ENCODE assay signal across 27 cellular contexts in genomic region chr6:11297376-11297729, GRCh38.
"Had no signal": no experiment of that assay in that cellular context is flagged by ENCODE, and none has a peak within 500 bp of the region (broad histone marks: within the 10 kb centered on the region; RNA-seq: fewer than 3 reads in every experiment).

No MANE protein-coding gene starts in this region.

- H3K36me3 ChIP-seq: brain microvascular endothelial cell, esophagus squamous epithelium, heart right ventricle, ovary, uterus had no signal

- H3K4me3 Mint-ChIP-seq: activated naive CD4-positive, alpha-beta T cell treated with anti-CD3 and anti-CD28 coated beads, Interleukin-2, amount 10 ng/mL, durations not matched to agents 7 days and 5 days; activated naive CD8-positive, alpha-beta T cell treated with anti-CD3 and anti-CD28 coated beads, Interleukin-2, amount 10 ng/mL, durations not matched to agents 7 days and 5 days; activated T-helper 1 cell treated with anti-CD3 and anti-CD28 coated beads, Interleukin-12 subunit alpha, Interleukin-12 subunit beta, Interleukin-2, Interleukin-4 antibody, amounts not matched to agents 30 ng/mL and 10 ng/mL and 1 ng/mL, durations not matched to agents 14 hours and 24 hours and 36 hours; naive thymus-derived CD8-positive, alpha-beta T cell; T-helper 2 cell treated with Interferon-gamma antibody and Interleukin-4, amounts not matched to agents 5 μg/mL and 100 μg/mL, for 36 hours had no signal

- H3K27me3 Mint-ChIP-seq: activated naive CD4-positive, alpha-beta T cell treated with anti-CD3 and anti-CD28 coated beads, Interleukin-2, amount 10 ng/mL, durations not matched to agents 7 days and 5 days; activated naive CD8-positive, alpha-beta T cell treated with anti-CD3 and anti-CD28 coated beads, Interleukin-2, amount 10 ng/mL, durations not matched to agents 7 days and 5 days; naive thymus-derived CD8-positive, alpha-beta T cell; progenitor cell of endocrine pancreas had no signal

- H3K27me3 ChIP-seq: brain microvascular endothelial cell, esophagus squamous epithelium, heart right ventricle, ovary, testis, uterus had no signal

- H3K4me3 ChIP-seq: esophagus squamous epithelium, heart right ventricle, ovary, testis, uterus had no signal

- H3K9me3 ChIP-seq: esophagus squamous epithelium, testis, uterus had no signal

- H3K4me1 ChIP-seq: esophagus squamous epithelium, heart right ventricle, uterus had no signal

- ATAC-seq: heart right ventricle; left cardiac atrium; naive thymus-derived CD8-positive, alpha-beta T cell had no signal

- H3K27ac Mint-ChIP-seq: activated naive CD4-positive, alpha-beta T cell treated with anti-CD3 and anti-CD28 coated beads, Interleukin-2, amount 10 ng/mL, durations not matched to agents 7 days and 5 days; activated naive CD8-positive, alpha-beta T cell treated with anti-CD3 and anti-CD28 coated beads, Interleukin-2, amount 10 ng/mL, durations not matched to agents 7 days and 5 days; activated T-helper 1 cell treated with anti-CD3 and anti-CD28 coated beads, Interleukin-12 subunit alpha, Interleukin-12 subunit beta, Interleukin-2, Interleukin-4 antibody, amounts not matched to agents 30 ng/mL and 10 ng/mL and 1 ng/mL, durations not matched to agents 14 hours and 24 hours and 36 hours; T-helper 2 cell treated with Interferon-gamma antibody and Interleukin-4, amounts not matched to agents 5 μg/mL and 100 μg/mL, for 36 hours had no signal

- FAIRE-seq: astrocyte, keratinocyte had no signal

- DNase-seq: activated CD4-positive, alpha-beta T cell treated with anti-CD3 and anti-CD28 coated beads for 4 hours; activated CD4-positive, alpha-beta T cell treated with anti-CD3 and anti-CD28 coated beads, Interleukin-2, amount 50 U/mL, for 48 hours; activated CD4-positive, CD25-positive, alpha-beta regulatory T cell; activated CD8-positive, alpha-beta memory T cell treated with anti-CD3 and anti-CD28 coated beads, Interleukin-2, amount 50 U/mL, for 4 hours; activated gamma-delta T cell; activated naive CD4-positive, alpha-beta T cell treated with anti-CD3 and anti-CD28 coated beads, Interleukin-2, amount 10 ng/mL, durations not matched to agents 7 days and 5 days; activated naive CD8-positive, alpha-beta T cell treated with anti-CD3 and anti-CD28 coated beads, Interleukin-2, amount 10 ng/mL, durations not matched to agents 7 days and 5 days; activated T-cell treated with anti-CD3 and anti-CD28 coated beads, Interleukin-2, amount 50 U/mL, for 1 hour; brain microvascular endothelial cell; esophagus squamous epithelium; foreskin melanocyte; heart right ventricle; left cardiac atrium; mammary epithelial cell; naive thymus-derived CD8-positive, alpha-beta T cell; ovary; stimulated activated naive CD4-positive, alpha-beta T cell treated with Interleukin-2 at 50 U/mL for 16 hours; T-helper 1 cell; testis; trophoblast cell; uterus had no signal

- H3K27ac ChIP-seq: brain microvascular endothelial cell, epithelial cell of prostate, esophagus squamous epithelium, heart right ventricle, ovary, testis, uterus had no signal
